In the genomic region with DNA sequence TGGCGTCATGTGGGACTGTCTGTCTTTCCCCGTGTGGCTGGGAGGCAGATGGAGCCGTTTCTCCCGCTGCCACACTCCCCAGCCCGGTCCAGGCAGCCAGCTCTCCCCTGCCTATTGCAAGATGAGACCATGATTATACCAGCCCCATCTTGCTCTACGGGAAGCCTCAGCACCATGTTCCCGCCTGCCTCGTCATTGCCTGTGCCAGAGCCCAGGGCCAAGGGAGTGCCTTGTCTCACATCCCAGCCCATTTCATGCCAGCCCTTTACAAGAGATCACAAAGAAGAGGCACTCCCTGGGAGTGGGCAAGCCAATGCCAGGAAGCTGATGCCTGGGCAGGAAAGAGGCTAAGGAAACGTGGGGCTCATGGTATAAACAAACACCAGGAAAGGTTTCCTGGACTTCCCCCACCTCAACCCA, we compare ENCODE assay signal across 12 cellular contexts. TPM values are rescaled to one million over a fixed set of nuclear protein-coding genes. Genes with fewer than 3 reads are reported as not detected.
A peak's percentile ranks its signal among the peaks of the same experiment; 100 is the strongest.
DNase-seq lines count a peak whose midpoint lies in the region; ATAC-seq and TF ChIP-seq lines count a peak whose summit lies in the region.
"Had no signal": no experiment of that assay in that cellular context is flagged by ENCODE, and none has a peak within 500 bp of the region (broad histone marks: within the 10 kb centered on the region; RNA-seq: fewer than 3 reads in every experiment).

No MANE protein-coding gene starts in this region.

- no peaks in the 10 kb centered on the region for H3F3A ChIP-seq in neural progenitor cell (ENCODE audit: low read depth)

- no peak overlapping the region for H2AFZ ChIP-seq in neural progenitor cell (replicated peaks)

- no peak for DNase-seq in CD4-positive, CD25-positive, alpha-beta regulatory T cell
- peak; percentile 49 for DNase-seq in G401 (ENCODE audit: low spot score)
- DNase-seq in dermis blood vessel endothelial cell = peak; percentile 61
- no peak for DNase-seq in neural progenitor cell (ENCODE audit: low spot score)
- no peak for DNase-seq in ecto neural progenitor cell (ENCODE audit: low spot score)
- DNase-seq: midbrain; Peyer's patch; stimulated activated CD4-positive, alpha-beta T cell treated with anti-CD3 and anti-CD28 coated beads, Interleukin-1b, Interleukin-23, amount 100 ng/mL, for 48 hours had no signal

- no peaks in the 10 kb centered on the region for H3K9me3 Mint-ChIP-seq in CD4-positive, CD25-positive, alpha-beta regulatory T cell
- H3K9me3 Mint-ChIP-seq in neural progenitor cell = no peaks in the 10 kb centered on the region

- H3K9ac ChIP-seq in neural progenitor cell = no peak overlapping the region

- H3K4me3 Mint-ChIP-seq in CD4-positive, CD25-positive, alpha-beta regulatory T cell = peak overlapping the region in 1 of 4 donors; percentile 65
- peak overlapping the region; percentile 50 for H3K4me3 Mint-ChIP-seq in neural progenitor cell

- no peak for TF ChIP-seq CTCF in neural progenitor cell (IDR thresholded peaks at IDR 0.05)

- H3K27me3 Mint-ChIP-seq in CD4-positive, CD25-positive, alpha-beta regulatory T cell = no peaks in the 10 kb centered on the region
- H3K27me3 Mint-ChIP-seq in neural progenitor cell (ENCODE audit: insufficient read depth, low read depth) = peaks cover 3% of the 10 kb centered on the region

- H3K27ac ChIP-seq in CD4-positive, CD25-positive, alpha-beta regulatory T cell (ENCODE audit: insufficient read depth, low read length, poor library complexity, severe bottlenecking) = no peak overlapping the region
- H3K27ac ChIP-seq in neural progenitor cell = no peak overlapping the region

- in situ Hi-C loops in G401 (cut with HindIII; ENCODE audit: low sequenced_read_pairs) = no loop called here

- peak overlapping the region; percentile 14 to 82 (median 67) for H3K27ac Mint-ChIP-seq in CD4-positive, CD25-positive, alpha-beta regulatory T cell
- no peak overlapping the region for H3K27ac Mint-ChIP-seq in neural progenitor cell

- ATAC-seq in CD4-positive, CD25-positive, alpha-beta regulatory T cell (ENCODE audit: low read depth in 2 of 2) = no peak
- ATAC-seq in GM21515 (IDR thresholded peaks at IDR 0.05; ENCODE audit: unreplicated experiment) (no peak), GM18870 (IDR thresholded peaks at IDR 0.05; ENCODE audit: unreplicated experiment) (no peak), HG03439 (IDR thresholded peaks at IDR 0.05; ENCODE audit: unreplicated experiment) (no peak)

- H3K79me2 ChIP-seq in neural progenitor cell (ENCODE audit: low read depth) = no peaks in the 10 kb centered on the region

- no peaks in the 10 kb centered on the region for H3K27me3 ChIP-seq in CD4-positive, CD25-positive, alpha-beta regulatory T cell (ENCODE audit: control insufficient read depth, insufficient read depth, low read length)
- H3K27me3 ChIP-seq in neural progenitor cell = no peaks in the 10 kb centered on the region
- H3K27me3 ChIP-seq: ascending aorta, Peyer's patch had no signal

- peaks cover 3 to 48% (median 34%) of the 10 kb centered on the region in 4 donors for H3K4me1 Mint-ChIP-seq in CD4-positive, CD25-positive, alpha-beta regulatory T cell
- H3K4me1 Mint-ChIP-seq in neural progenitor cell = peaks cover 5% of the 10 kb centered on the region

- H4K20me1 ChIP-seq in neural progenitor cell (ENCODE audit: low read depth) = no peaks in the 10 kb centered on the region

- no peak overlapping the region for H3K4me3 ChIP-seq in CD4-positive, CD25-positive, alpha-beta regulatory T cell (ENCODE audit: low read depth, low read length)
- no peak overlapping the region for H3K4me3 ChIP-seq in neural progenitor cell
- H3K4me3 ChIP-seq: ascending aorta, Peyer's patch had no signal

- peaks cover 40% of the 10 kb centered on the region for H3K36me3 ChIP-seq in CD4-positive, CD25-positive, alpha-beta regulatory T cell (ENCODE audit: control insufficient read depth, insufficient read depth, low read length)
- H3K36me3 ChIP-seq in neural progenitor cell = no peaks in the 10 kb centered on the region

- H3K36me3 Mint-ChIP-seq in CD4-positive, CD25-positive, alpha-beta regulatory T cell = peaks cover 54% of the 10 kb centered on the region
- H3K36me3 Mint-ChIP-seq in neural progenitor cell = peaks cover 15% of the 10 kb centered on the region

- H3K4me2 ChIP-seq in neural progenitor cell = no peak overlapping the region

- H3K4me1 ChIP-seq in CD4-positive, CD25-positive, alpha-beta regulatory T cell (ENCODE audit: control insufficient read depth, insufficient read depth, low read length, poor library complexity, severe bottlenecking) = peaks cover 9% of the 10 kb centered on the region
- H3K4me1 ChIP-seq in neural progenitor cell = no peaks in the 10 kb centered on the region
- H3K4me1 ChIP-seq: ascending aorta, Peyer's patch had no signal

- no peaks in the 10 kb centered on the region for H3K9me3 ChIP-seq in CD4-positive, CD25-positive, alpha-beta regulatory T cell (ENCODE audit: control insufficient read depth in 2 of 2, low read length in 2 of 2)
- no peaks in the 10 kb centered on the region for H3K9me3 ChIP-seq in neural progenitor cell (ENCODE audit: low read depth)
- H3K9me3 ChIP-seq: ascending aorta, Peyer's patch had no signal

RNA-seq across cellular contexts. Expression of a gene that starts 23.9 kb away (rescaled TPM):
- total RNA-seq in CD4-positive, CD25-positive, alpha-beta regulatory T cell = 18.8 TPM
- 10 to 100 TPM in 2 of 4 donors, 1 to 10 TPM in 2; 8.5 to 19.1 (median 11.0) TPM for polyA plus RNA-seq in CD4-positive, CD25-positive, alpha-beta regulatory T cell
- total RNA-seq in G401 (2014; rRNA removed; shearing (Covaris generic)) = 0.55 and 3.5 TPM in 2 replicates
- total RNA-seq in dermis blood vessel endothelial cell (0.74 and 1.2 TPM in 2 replicates), neural progenitor cell (ENCODE audit: low replicate concordance) (0.84 TPM in 1 of 2 replicates, not detected in the other)
- total RNA-seq: ascending aorta had no signal

Comparison
In these comparisons a context has a peak if more than half of its experiments do, and no peak if none do; other contexts are left out.
1. DNase-seq: peak in G401 (single experiment) and dermis blood vessel endothelial cell (single experiment); none in CD4-positive, CD25-positive, alpha-beta regulatory T cell (0 of 3), neural progenitor cell (single experiment) and ecto neural progenitor cell (single experiment).